8 cellular contexts compared by ENCODE assay signal in the genomic region with DNA sequence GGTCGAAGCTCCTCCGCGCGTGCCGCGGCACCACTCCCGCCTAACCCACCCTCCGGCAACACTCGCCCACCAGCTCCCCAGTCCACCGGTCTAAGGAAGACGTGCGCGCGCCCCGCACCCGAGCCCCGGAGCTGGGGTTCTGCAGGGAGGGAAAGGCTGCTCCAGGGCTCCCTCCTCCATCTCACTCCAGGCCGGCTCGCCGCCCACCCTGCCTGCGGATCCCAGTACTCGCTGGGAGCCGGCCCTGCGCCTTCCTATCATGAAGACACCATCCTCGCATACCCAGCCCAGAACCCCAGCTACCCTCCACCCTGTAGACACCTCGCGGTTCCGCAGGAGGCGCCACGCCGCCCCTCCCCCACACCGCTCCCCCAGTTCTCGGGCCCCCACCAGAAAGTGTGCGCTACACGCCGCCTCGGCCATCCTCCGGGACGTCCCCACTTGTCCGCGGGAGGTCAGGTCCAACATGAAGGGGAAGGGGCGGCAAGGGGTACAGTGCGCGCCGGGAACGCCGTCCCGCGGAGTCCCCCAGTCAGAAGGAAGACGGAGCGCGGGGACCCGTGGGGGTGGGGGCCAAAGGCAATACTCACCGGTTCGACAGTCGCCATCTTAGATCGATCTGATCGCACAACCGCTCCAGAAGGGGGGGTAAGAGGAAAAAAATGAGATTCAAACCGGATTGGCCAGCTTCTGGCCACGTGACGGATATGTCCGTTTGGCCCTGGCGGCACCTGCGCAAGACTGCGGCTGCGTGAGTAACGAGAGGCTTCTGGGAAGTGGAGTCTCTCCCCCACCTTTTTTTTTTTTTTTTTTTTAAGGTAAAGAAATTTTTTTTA. TPM values are rescaled to one million over a fixed set of nuclear protein-coding genes. Genes with fewer than 3 reads are reported as not detected.
DNase-seq lines count a peak whose midpoint lies in the region; ATAC-seq, FAIRE-seq and TF ChIP-seq lines count a peak whose summit lies in the region.

TSS of gene EIF4E (minus strand) at position 629 of the 836 bp plus-strand sequence. CDS start at position 608, 21 bp downstream.

- H3K23ac ChIP-seq in H1 (ENCODE audit: insufficient read length): no peak within 1 kb of the TSS

- H4K20me1 ChIP-seq in H1 (replicated peaks in 1 of 2; ENCODE audit: control insufficient read depth in 1 of 2, insufficient read depth in 2 of 2, low read length in 2 of 2): peaks cover 0 to 9% of the 10 kb centered on the region in 2 experiments

- peak within 1 kb of the TSS; percentile 99 for H3K18ac ChIP-seq in H1 (ENCODE audit: extremely low read depth, low read length)

- peak within 1 kb of the TSS; percentile 75; the same call in 1 of the 2 replicates for H2BK12ac ChIP-seq in H1 (ENCODE audit: low read depth, low read length)

- TF ChIP-seq CTCF in H1 (IDR thresholded peaks at IDR 0.05; ENCODE audit: control extremely low read depth in 1 of 3, insufficient read depth in 1 of 3, low read depth in 1 of 3, low read length in 3 of 3): peak in 1 of 3 experiments; percentile 1; a peak in 2 of 4 replicates

- peak within 1 kb of the TSS; percentile 98 for H2BK5ac ChIP-seq in H1 (ENCODE audit: low read depth, low read length)

- H3K36me3 Mint-ChIP-seq in memory B cell: peaks cover 4% of the 10 kb centered on the region

- no peaks in the 10 kb centered on the region for H3K27me3 Mint-ChIP-seq in memory B cell

- H3K9me3 ChIP-seq in H1 (ENCODE audit: insufficient read depth in 2 of 2, low read depth in 1 of 2, low read length in 1 of 2): peaks cover 17 to 22% of the 10 kb centered on the region in 2 experiments

- no peaks in the 10 kb centered on the region for H3K27me3 ChIP-seq in H1 (replicated peaks in 1 of 4; ENCODE audit: control insufficient read depth in 3 of 4, extremely low read depth in 1 of 4, insufficient read depth in 3 of 4, low read length in 3 of 4)

- peak; percentile 42 to 59 for TF ChIP-seq POLR2A in H1 (IDR thresholded peaks at IDR 0.05; ENCODE audit: control extremely low read depth in 1 of 2, low read depth in 2 of 2, low read length in 2 of 2)

- H4K91ac ChIP-seq in H1 (replicated peaks; ENCODE audit: insufficient read length, low read length): peak within 1 kb of the TSS; percentile 81

- no peak within 1 kb of the TSS for H2BK20ac ChIP-seq in H1 (ENCODE audit: low read length)

- peak within 1 kb of the TSS; percentile 91 for H3K27ac ChIP-seq in H1 (ENCODE audit: low read depth, low read length)

- DNase-seq in COR-L47 (lab: John Stamatoyannopoulos, UW) (peak; percentile 99), HT1080 (ENCODE audit: low read depth) (peak; percentile 99), NOMO-1 treated with DMSO at 0.1 percent for 48 hours (lab: John Stamatoyannopoulos, UW; ENCODE audit: unreplicated experiment) (peak; percentile 96), H1 (ENCODE audit: low read depth in 1 of 2, low spot score in 2 of 2) (peak; percentile 90 to 96), memory B cell (ENCODE audit: low spot score in 2 of 2) (peak; percentile 94)
- peak; percentile 89 to 96 for DNase-seq in activated CD8-positive, alpha-beta memory T cell treated with anti-CD3 and anti-CD28 coated beads for 4 hours (ENCODE audit: low read depth in 2 of 2)
- DNase-seq in stimulated activated CD8-positive, alpha-beta memory T cell treated with anti-CD3 and anti-CD28 coated beads, Interleukin-12 subunit alpha, Interleukin-12 subunit beta, amount 100 ng/mL, for 24 hours (ENCODE audit: extremely low read depth): peak; percentile 88

- peaks cover 0 to 2% (median 0%) of the 10 kb centered on the region in 4 experiments; a peak in 1 of 7 replicates for H3K4me1 ChIP-seq in H1 (replicated peaks in 1 of 4; ENCODE audit: control insufficient read depth in 3 of 4, insufficient read depth in 4 of 4, low read length in 3 of 4)

- H4K5ac ChIP-seq in H1 (ENCODE audit: insufficient read length, low read depth, low read length): peak within 1 kb of the TSS; percentile 97

- peak within 1 kb of the TSS; percentile 44 for H3K4ac ChIP-seq in H1 (replicated peaks; ENCODE audit: insufficient read length, low read depth, low read length)

- H3K4me3 Mint-ChIP-seq in memory B cell: peak within 1 kb of the TSS; percentile 94

- H3K56ac ChIP-seq in H1 (replicated peaks; ENCODE audit: insufficient read length, low read depth, low read length): peak within 1 kb of the TSS; percentile 98

- H3K4me3 ChIP-seq in H1 (ENCODE audit: extremely low read depth in 1 of 4, insufficient read depth in 2 of 4, low read depth in 3 of 4, low read length in 4 of 4): peak within 1 kb of the TSS; percentile 94 to 98 (median 98)

- peaks cover 2% of the 10 kb centered on the region; the same call in 1 of the 2 replicates for H3K23me2 ChIP-seq in H1 (ENCODE audit: low read depth, low read length)

- peak within 1 kb of the TSS; percentile 61; the same call in 1 of the 2 replicates for H2BK15ac ChIP-seq in H1 (ENCODE audit: low read length)

- H3K14ac ChIP-seq in H1 (ENCODE audit: insufficient read length): no peak within 1 kb of the TSS

- POLR2A ChIA-PET in H1 (lab: Charles Lee; ENCODE audit: partially characterized antibody): interaction anchor here (0.9 to 5.1 kb wide), 32 partner anchors 9 to 668 kb away, joined by 3 to 51 read pairs (median 5); partner anchors contain the start of genes ADH5, METAP1 and RAP1GDS1

- 1% methylated on average over 33 of the region's 68 CpGs; no CpG with 5 or more reads in 1 of the 2 experiments for WGBS in H1 (ENCODE audit: extremely low coverage in 1 of 2, insufficient coverage in 1 of 2, insufficient read length in 1 of 2, insufficient replicate concordance in 2 of 2, low coverage in 1 of 2, low lambda C conversion rate in 2 of 2, missing lambda C conversion rate in 1 of 2), 2 experiments

- peak within 1 kb of the TSS; percentile 90 for H3K27ac Mint-ChIP-seq in memory B cell

- peak within 1 kb of the TSS; percentile 85 to 95 for H3K4me2 ChIP-seq in H1 (ENCODE audit: insufficient read depth in 1 of 2, low read depth in 2 of 2, low read length in 2 of 2)

- FAIRE-seq in H1 (lab: Jason Lieb, UNC): no peak

- ATAC-seq in GM21360 (IDR thresholded peaks at IDR 0.05; ENCODE audit: unreplicated experiment) (peak; percentile 62), memory B cell (ENCODE audit: low read depth) (peak; percentile 76)

- TF ChIP-seq EP300 in H1 (IDR thresholded peaks at IDR 0.05; ENCODE audit: borderline replicate concordance in 1 of 2, low read depth in 2 of 2, low read length in 2 of 2): no peak

- peak within 1 kb of the TSS; percentile 99 for H4K8ac ChIP-seq in H1 (ENCODE audit: extremely low read depth, insufficient read depth, low read length)

- H3K79me2 ChIP-seq in H1 (ENCODE audit: control insufficient read depth in 1 of 2, insufficient read depth in 2 of 2, low read length in 2 of 2): peaks cover 36 to 50% of the 10 kb centered on the region in 2 experiments

- H3K4me1 Mint-ChIP-seq in memory B cell: peaks cover 25% of the 10 kb centered on the region

- H3K9ac ChIP-seq in H1 (replicated peaks in 1 of 4; ENCODE audit: extremely low read depth in 1 of 4, low read depth in 3 of 4, low read length in 3 of 4): peak within 1 kb of the TSS; percentile 89 to 97 (median 94)

- no peak within 1 kb of the TSS for H2BK120ac ChIP-seq in H1 (replicated peaks; ENCODE audit: low read depth, low read length)

- CTCF ChIA-PET in H1 (lab: Charles Lee; ENCODE audit: partially characterized antibody): interaction anchor here (0.6 to 2.9 kb wide), 9 partner anchors 10 to 386 kb away, joined by 3 to 9 read pairs (median 4); partner anchors contain the start of gene METAP1

- peaks cover 0 to 11% (median under 1%) of the 10 kb centered on the region in 4 experiments; a peak in 1 of 8 replicates for H3K36me3 ChIP-seq in H1 (ENCODE audit: control insufficient read depth in 2 of 4, insufficient read depth in 4 of 4, low read length in 3 of 4)

- no peaks in the 10 kb centered on the region for H3K9me3 Mint-ChIP-seq in memory B cell

- H3K79me1 ChIP-seq in H1 (ENCODE audit: low read depth, low read length): no peaks in the 10 kb centered on the region

- H2AK5ac ChIP-seq in H1 (ENCODE audit: low read depth, low read length): peak within 1 kb of the TSS; percentile 82; the same call in 1 of the 2 replicates

- TF ChIP-seq RAD21 in H1 (IDR thresholded peaks at IDR 0.05 in 1 of 2, conservative IDR thresholded peaks at IDR 0.05 in 1 of 2; ENCODE audit: low read depth in 2 of 2, low read length in 2 of 2): no peak

- peak within 1 kb of the TSS; percentile 92 for H2AFZ ChIP-seq in H1 (ENCODE audit: low read length)

TF ChIP-seq in H1, 55 proteins besides CTCF, POLR2A, EP300 and RAD21 (continues in another document):
- 0 out of 4 replicates have a peak, but pooled peaks of 1 of the 2 experiments have one; percentile 1 for TF ChIP-seq HDAC2 (IDR thresholded peaks at IDR 0.05; ENCODE audit: borderline replicate concordance in 1 of 2, low read depth in 2 of 2, low read length in 2 of 2)
- peak; percentile 91 for TF ChIP-seq TAF1 (IDR thresholded peaks at IDR 0.05; ENCODE audit: low read depth, low read length)
- TF ChIP-seq SAP30 (IDR thresholded peaks at IDR 0.05; ENCODE audit: insufficient read depth, insufficient replicate concordance, low read length): no peak
- TF ChIP-seq, protein P1, sequence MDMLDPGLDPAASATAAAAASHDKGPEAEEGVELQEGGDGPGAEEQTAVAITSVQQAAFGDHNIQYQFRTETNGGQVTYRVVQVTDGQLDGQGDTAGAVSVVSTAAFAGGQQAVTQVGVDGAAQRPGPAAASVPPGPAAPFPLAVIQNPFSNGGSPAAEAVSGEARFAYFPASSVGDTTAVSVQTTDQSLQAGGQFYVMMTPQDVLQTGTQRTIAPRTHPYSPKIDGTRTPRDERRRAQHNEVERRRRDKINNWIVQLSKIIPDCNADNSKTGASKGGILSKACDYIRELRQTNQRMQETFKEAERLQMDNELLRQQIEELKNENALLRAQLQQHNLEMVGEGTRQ (IDR thresholded peaks at IDR 0.05; ENCODE audit: low read length): peak; percentile 97

RNA-seq across cellular contexts. Expression of gene EIF4E, which starts in this region (rescaled TPM):
- total RNA-seq in HT1080 (2014; rRNA removed; shearing (Covaris generic)): 204 and 216 TPM in 2 replicates
- polyA plus RNA-seq in HT1080 (2015; cell fraction: cytosol; rRNA removed): 166 and 191 TPM in 2 replicates
- polyA plus RNA-seq in HT1080 (2015; cell fraction: nucleus; rRNA removed): 128 and 138 TPM in 2 replicates
- total RNA-seq in H1 (2021; fragmentation: NEBNext Ultra II Directional; extraction: Animal tissue kit (Norgen Biotek cat#: 25700)): 185 and 210 TPM in 2 replicates
- polyA plus RNA-seq in H1 (2011; rRNA removed): 45.5 and 59.6 TPM in 2 replicates
- 145 TPM for polyA plus RNA-seq in H1 (2011; cell fraction: cytosol; rRNA removed)
- 11.1 TPM for polyA plus RNA-seq in H1 (2011; cell fraction: nucleus; rRNA removed)
- 119 to 148 TPM (median 132 TPM) in 4 replicates for polyA plus RNA-seq in H1 (2012, experiment 1 of 2)
- 12.0 TPM for polyA plus RNA-seq in H1 (2012, experiment 2 of 2)
- polyA plus RNA-seq in H1 (2013, experiment 1 of 2): 113 TPM
- polyA plus RNA-seq in H1 (2013, experiment 2 of 2): 118 TPM
- polyA minus RNA-seq in H1 (2011; rRNA and poly(A)+ RNA removed): 57.4 and 74.1 TPM in 2 replicates
- polyA minus RNA-seq in H1 (2011; cell fraction: cytosol; rRNA and poly(A)+ RNA removed): 88.8 TPM
- 88.7 TPM for polyA minus RNA-seq in H1 (2011; cell fraction: nucleus; rRNA and poly(A)+ RNA removed)

Comparison
In these comparisons a context has a peak if more than half of its experiments do, and no peak if none do; other contexts are left out.
1. Peak in every context shown above with its lines: DNase-seq, ATAC-seq, H3K4me3 ChIP-seq and H3K27ac ChIP-seq.